ENCODE assay signal across 16 cellular contexts in genomic region chr3:126130081-126130855, GRCh38. TPM values are rescaled to one million over a fixed set of nuclear protein-coding genes. Genes with fewer than 3 reads are reported as not detected.
A peak's percentile ranks its signal among the peaks of the same experiment; 100 is the strongest.
DNase-seq lines count a peak whose midpoint lies in the region; ATAC-seq and TF ChIP-seq lines count a peak whose summit lies in the region.
"Had no signal": no experiment of that assay in that cellular context is flagged by ENCODE, and none has a peak within 500 bp of the region (broad histone marks: within the 10 kb centered on the region; RNA-seq: fewer than 3 reads in every experiment).

No MANE protein-coding gene starts in this region.

- peak; percentile 80 for DNase-seq in Calu3
- DNase-seq in T-helper 17 cell = peak in 2 of 3 donors; percentile 6 to 7
- DNase-seq in Right ventricle myocardium superior = peak; percentile 30
- peak; percentile 66 for DNase-seq in posterior vena cava (ENCODE audit: low spot score)
- DNase-seq in HuH-7.5 (ENCODE audit: low spot score) = no peak
- DNase-seq in GM13976 (ENCODE audit: low spot score) = no peak
- DNase-seq: DMS 273 treated with DMSO at 0.1 percent for 48 hours, GOT3, NCI-H1092, NCI-H2227 treated with DMSO at 0.1 percent for 48 hours had no signal

- TF ChIP-seq CTCF in Calu3 (IDR thresholded peaks at IDR 0.05; ENCODE audit: unreplicated experiment) (no peak), GM13976 (IDR thresholded peaks at IDR 0.05; ENCODE audit: borderline replicate concordance, control extremely low read depth, extremely low read depth, insufficient read depth, missing control alignments) (no peak)

- H3K4me3 Mint-ChIP-seq in Calu3 (ENCODE audit: low read depth, unreplicated experiment) (peak overlapping the region; percentile 62), T-helper 17 cell (no peak overlapping the region)
- H3K4me3 Mint-ChIP-seq: B cell, memory B cell had no signal

- peaks cover 15% of the 10 kb centered on the region for H3K4me1 Mint-ChIP-seq in Calu3 (ENCODE audit: low read depth, unreplicated experiment)
- H3K4me1 Mint-ChIP-seq in T-helper 17 cell = peaks cover 7% of the 10 kb centered on the region
- H3K4me1 Mint-ChIP-seq: B cell, memory B cell had no signal

- ATAC-seq in T-helper 17 cell (no peak), Right ventricle myocardium superior (ENCODE audit: poor library complexity) (no peak), HG02623 (IDR thresholded peaks at IDR 0.05; ENCODE audit: unreplicated experiment) (no peak), HG02870 (IDR thresholded peaks at IDR 0.05; ENCODE audit: unreplicated experiment) (no peak)

- no peaks in the 10 kb centered on the region for H3K9me3 ChIP-seq in T-helper 17 cell (ENCODE audit: control insufficient read depth, low read length, poor library complexity, severe bottlenecking)
- H3K9me3 ChIP-seq: neutrophil had no signal

- intact Hi-C loops in Calu3 (cut with micrococcal nuclease; ENCODE audit: unreplicated experiment) (loop anchor here (5.0 kb wide), 1 partner anchor 82 kb away; no protein-coding TSS in a partner anchor), Right ventricle myocardium superior (cut with DNase I) (loop anchor here (5.0 kb wide), 2 partner anchors 67 to 262 kb away; partner anchors contain the start of gene CFAP100), posterior vena cava (cut with DNase I) (loop anchor here (5.0 kb wide), 1 partner anchor 262 kb away; the partner anchor contains the start of gene CFAP100 (in 2 of the 2))

- peak overlapping the region; percentile 63 for H3K27ac Mint-ChIP-seq in Calu3 (ENCODE audit: unreplicated experiment)
- no peak overlapping the region for H3K27ac Mint-ChIP-seq in T-helper 17 cell
- H3K27ac Mint-ChIP-seq: B cell, memory B cell had no signal

- BruUV-seq in Calu3 (replicated peaks; lab: Mats Ljungman, UMichigan) = no TSS peak

- H3K27me3 Mint-ChIP-seq in Calu3 (ENCODE audit: unreplicated experiment) (peaks cover 9% of the 10 kb centered on the region), T-helper 17 cell (peaks cover 38% of the 10 kb centered on the region)

- no peaks in the 10 kb centered on the region for H3K9me3 Mint-ChIP-seq in Calu3 (ENCODE audit: low read depth, unreplicated experiment)
- H3K9me3 Mint-ChIP-seq: memory B cell had no signal

- CTCF ChIA-PET in Calu3 (lab: Charles Lee) = interaction anchor here (0.5 to 1.0 kb wide), 3 partner anchors 13 to 79 kb away, joined by 3 to 6 read pairs (median 3); no protein-coding TSS in a partner anchor

- in situ Hi-C loops in GM13976 (cut with MboI; ENCODE audit: low sequenced_read_pairs, unreplicated experiment) = no loop called here

- peaks cover 9% of the 10 kb centered on the region for H3K36me3 Mint-ChIP-seq in Calu3 (ENCODE audit: insufficient read depth, unreplicated experiment)
- H3K36me3 Mint-ChIP-seq in T-helper 17 cell (ENCODE audit: low read depth) = no peaks in the 10 kb centered on the region
- H3K36me3 Mint-ChIP-seq: memory B cell had no signal

RNA-seq across cellular contexts. Expression of gene SLC41A3, which starts 46.3 kb away (rescaled TPM):
- total RNA-seq in Calu3 (2022) (69.6 and 101 TPM in 2 replicates), T-helper 17 cell (10 to 100 TPM; 34.3 to 34.7 TPM), Right ventricle myocardium superior (34.7 TPM), posterior vena cava (10 to 100 TPM; 44.7 to 49.0 TPM)

RNA-seq across cellular contexts. Expression of gene ALDH1L1, which starts 50.1 kb away (rescaled TPM):
- 4.4 and 11.2 TPM in 2 replicates for total RNA-seq in Calu3 (2022)
- not detected for total RNA-seq in T-helper 17 cell
- total RNA-seq in Right ventricle myocardium superior = 21.5 TPM
- 10 to 100 TPM in 1 of 2 donors, 1 to 10 TPM in 1; 5.6 to 12.4 TPM for total RNA-seq in posterior vena cava
- total RNA-seq: B cell, OCI-LY7 had no signal

Comparison
In these comparisons a context has a peak if more than half of its experiments do, and no peak if none do; other contexts are left out.
1. DNase-seq: peak in Calu3 (single experiment), T-helper 17 cell (2 of 3), Right ventricle myocardium superior (single experiment) and posterior vena cava (single experiment); none in HuH-7.5 (single experiment) and GM13976 (single experiment).